ENCODE assay signal across 9 cellular contexts in genomic region chr5:177456591-177456964, GRCh38. TPM values are rescaled to one million over a fixed set of nuclear protein-coding genes. Genes with fewer than 3 reads are reported as not detected.
DNase-seq lines count a peak whose midpoint lies in the region; ATAC-seq and TF ChIP-seq lines count a peak whose summit lies in the region.
"Had no signal": no experiment of that assay in that cellular context is flagged by ENCODE, and none has a peak within 500 bp of the region (broad histone marks: within the 10 kb centered on the region; RNA-seq: fewer than 3 reads in every experiment).

No MANE protein-coding gene starts in this region.

- peak; percentile 78 for TF ChIP-seq CTCF in RWPE2 (IDR thresholded peaks at IDR 0.05; ENCODE audit: poor library complexity, severe bottlenecking)
- peak in 1 of 4 experiments; percentile 4 for TF ChIP-seq CTCF in gastroesophageal sphincter (IDR thresholded peaks at IDR 0.05)

- DNase-seq in activated CD4-positive, alpha-beta T cell treated with anti-CD3 and anti-CD28 coated beads, Interleukin-2, amount 10 ng/mL, durations not matched to agents 24 days and 14 days: no peak
- no peak for DNase-seq in activated CD4-positive, alpha-beta T cell treated with anti-CD3 and anti-CD28 coated beads for 1 hour
- no peak for DNase-seq in RWPE2 (ENCODE audit: low spot score)
- no peak for DNase-seq in COLO668 (lab: John Stamatoyannopoulos, UW; ENCODE audit: unreplicated experiment)
- no peak for DNase-seq in activated effector memory CD4-positive, alpha-beta T cell treated with Interleukin-2 at 50 U/mL for 16 hours

- no peak for TF ChIP-seq POLR2A in gastroesophageal sphincter (IDR thresholded peaks at IDR 0.05)

- peak overlapping the region; percentile 41 for H3K27ac Mint-ChIP-seq in activated CD4-positive, alpha-beta T cell treated with anti-CD3 and anti-CD28 coated beads, Interleukin-2, amount 10 ng/mL, durations not matched to agents 24 days and 14 days
- peak overlapping the region; percentile 73 for H3K27ac Mint-ChIP-seq in stimulated activated memory B cell treated with anti-CD40 and anti-IgM and Interleukin-4, amounts not matched to agents 10 μg/mL and 1 μg/mL and 100 μg/mL, for 72 hours

- H3K4me3 Mint-ChIP-seq in activated CD4-positive, alpha-beta T cell treated with anti-CD3 and anti-CD28 coated beads, Interleukin-2, amount 10 ng/mL, durations not matched to agents 24 days and 14 days: peak overlapping the region; percentile 85
- H3K4me3 Mint-ChIP-seq in stimulated activated memory B cell treated with anti-CD40 and anti-IgM and Interleukin-4, amounts not matched to agents 10 μg/mL and 1 μg/mL and 100 μg/mL, for 72 hours: no peak overlapping the region

- no peak overlapping the region for H3K4me3 ChIP-seq in RWPE2 (ENCODE audit: severe bottlenecking)
- peak overlapping the region in 1 of 2 donors; percentile 71 for H3K4me3 ChIP-seq in gastroesophageal sphincter

- no peaks in the 10 kb centered on the region for H3K27me3 ChIP-seq in RWPE2 (ENCODE audit: insufficient read depth, poor library complexity, severe bottlenecking)
- H3K27me3 ChIP-seq in gastroesophageal sphincter: peaks cover 19% of the 10 kb centered on the region
- H3K27me3 ChIP-seq: brain microvascular endothelial cell had no signal

- peaks cover 2% of the 10 kb centered on the region for H3K36me3 Mint-ChIP-seq in activated CD4-positive, alpha-beta T cell treated with anti-CD3 and anti-CD28 coated beads, Interleukin-2, amount 10 ng/mL, durations not matched to agents 24 days and 14 days (ENCODE audit: low read depth)
- no peaks in the 10 kb centered on the region for H3K36me3 Mint-ChIP-seq in stimulated activated memory B cell treated with anti-CD40 and anti-IgM and Interleukin-4, amounts not matched to agents 10 μg/mL and 1 μg/mL and 100 μg/mL, for 72 hours

- no peaks in the 10 kb centered on the region for H3K9me3 Mint-ChIP-seq in activated CD4-positive, alpha-beta T cell treated with anti-CD3 and anti-CD28 coated beads, Interleukin-2, amount 10 ng/mL, durations not matched to agents 24 days and 14 days
- H3K9me3 Mint-ChIP-seq in stimulated activated memory B cell treated with anti-CD40 and anti-IgM and Interleukin-4, amounts not matched to agents 10 μg/mL and 1 μg/mL and 100 μg/mL, for 72 hours: no peaks in the 10 kb centered on the region

- H3K9me3 ChIP-seq in RWPE2 (ENCODE audit: severe bottlenecking) (no peaks in the 10 kb centered on the region), gastroesophageal sphincter (no peaks in the 10 kb centered on the region)

- TF ChIP-seq EP300 in gastroesophageal sphincter (IDR thresholded peaks at IDR 0.05): no peak

- 0 to 24% methylated on average over 1 to 5 of the region's 12 CpGs for WGBS in gastroesophageal sphincter (ENCODE audit: low coverage in 1 of 2), 2 donors

- H3K36me3 ChIP-seq in RWPE2 (ENCODE audit: low read depth) (peaks cover 25% of the 10 kb centered on the region), gastroesophageal sphincter (peaks cover 0 to 31% of the 10 kb centered on the region in 2 donors)

- H3K4me1 Mint-ChIP-seq in activated CD4-positive, alpha-beta T cell treated with anti-CD3 and anti-CD28 coated beads, Interleukin-2, amount 10 ng/mL, durations not matched to agents 24 days and 14 days: peaks cover 13% of the 10 kb centered on the region
- peaks cover 39% of the 10 kb centered on the region for H3K4me1 Mint-ChIP-seq in stimulated activated memory B cell treated with anti-CD40 and anti-IgM and Interleukin-4, amounts not matched to agents 10 μg/mL and 1 μg/mL and 100 μg/mL, for 72 hours

- H3K27ac ChIP-seq in RWPE2 (ENCODE audit: poor library complexity, severe bottlenecking) (peak overlapping the region; percentile 77), gastroesophageal sphincter (peak overlapping the region in 3 of 4 donors; percentile 74 to 81 (median 79))

- H3K27me3 Mint-ChIP-seq in activated CD4-positive, alpha-beta T cell treated with anti-CD3 and anti-CD28 coated beads, Interleukin-2, amount 10 ng/mL, durations not matched to agents 24 days and 14 days: peaks cover 18% of the 10 kb centered on the region
- H3K27me3 Mint-ChIP-seq in stimulated activated memory B cell treated with anti-CD40 and anti-IgM and Interleukin-4, amounts not matched to agents 10 μg/mL and 1 μg/mL and 100 μg/mL, for 72 hours: peaks cover 6% of the 10 kb centered on the region

- intact Hi-C loops in activated CD4-positive, alpha-beta T cell treated with anti-CD3 and anti-CD28 coated beads, Interleukin-2, amount 10 ng/mL, durations not matched to agents 24 days and 14 days (cut with micrococcal nuclease): loop anchor here (1.0 to 10.0 kb wide), 4 partner anchors 16 to 342 kb away; partner anchors contain the start of gene DBN1

- H3K4me1 ChIP-seq in RWPE2 (ENCODE audit: insufficient read depth, poor library complexity, severe bottlenecking) (no peaks in the 10 kb centered on the region), gastroesophageal sphincter (peaks cover 0 to 53% (median 10%) of the 10 kb centered on the region in 3 donors)

- ATAC-seq in RWPE2 (ENCODE audit: low read depth) (no peak), gastroesophageal sphincter (no peak), HG02642 (IDR thresholded peaks at IDR 0.05; ENCODE audit: poor library complexity, unreplicated experiment) (no peak)
- no peak for ATAC-seq in stimulated activated memory B cell treated with anti-CD40 and anti-IgM and Interleukin-4, amounts not matched to agents 10 μg/mL and 1 μg/mL and 100 μg/mL, for 72 hours

RNA-seq across cellular contexts. Expression of gene PRR7, which starts 10.0 kb away (rescaled TPM):
- total RNA-seq in activated CD4-positive, alpha-beta T cell treated with anti-CD3 and anti-CD28 coated beads, Interleukin-2, amount 10 ng/mL, durations not matched to agents 24 days and 14 days: 13.6 TPM in 2 replicates
- total RNA-seq in gastroesophageal sphincter: 1 to 10 TPM in 3 of 4 donors, not detected in 1; 1.6 to 2.7 (median 2.2) TPM

RNA-seq across cellular contexts. Expression of gene DBN1, which starts 16.9 kb away (rescaled TPM):
- 22.0 and 23.5 TPM in 2 replicates for total RNA-seq in activated CD4-positive, alpha-beta T cell treated with anti-CD3 and anti-CD28 coated beads, Interleukin-2, amount 10 ng/mL, durations not matched to agents 24 days and 14 days
- total RNA-seq in gastroesophageal sphincter: 100 to 1,000 TPM in 3 of 4 donors, 10 to 100 TPM in 1; 87.1 to 154 (median 124) TPM

RNA-seq across cellular contexts. Expression of gene GRK6, which starts 30.1 kb away (rescaled TPM):
- 136 and 149 TPM in 2 replicates for total RNA-seq in activated CD4-positive, alpha-beta T cell treated with anti-CD3 and anti-CD28 coated beads, Interleukin-2, amount 10 ng/mL, durations not matched to agents 24 days and 14 days
- total RNA-seq in gastroesophageal sphincter: 10 to 100 TPM; 20.7 to 42.3 (median 31.5) TPM

RNA-seq across cellular contexts. Expression of gene PDLIM7, which starts 40.8 kb away (rescaled TPM):
- total RNA-seq in activated CD4-positive, alpha-beta T cell treated with anti-CD3 and anti-CD28 coated beads, Interleukin-2, amount 10 ng/mL, durations not matched to agents 24 days and 14 days: 64.9 and 65.3 TPM in 2 replicates
- total RNA-seq in gastroesophageal sphincter: 100 to 1,000 TPM; 336 to 863 (median 437) TPM

RNA-seq across cellular contexts. Expression of gene F12, which starts 47.2 kb away (rescaled TPM):
- 2.7 and 2.8 TPM in 2 replicates for total RNA-seq in activated CD4-positive, alpha-beta T cell treated with anti-CD3 and anti-CD28 coated beads, Interleukin-2, amount 10 ng/mL, durations not matched to agents 24 days and 14 days
- total RNA-seq in gastroesophageal sphincter: under 1 TPM in 2 of 4 donors, not detected in 2; 0.27 to 0.89 TPM
